Comparison of ENCODE assay signal across 8 cellular contexts in genomic region chr2:113175101-113175628, GRCh38. TPM values are rescaled to one million over a fixed set of nuclear protein-coding genes. Genes with fewer than 3 reads are reported as not detected.
DNase-seq lines count a peak whose midpoint lies in the region; ATAC-seq and TF ChIP-seq lines count a peak whose summit lies in the region.

No MANE protein-coding gene starts in this region.

- H3K27me3 Mint-ChIP-seq in stimulated activated naive CD8-positive, alpha-beta T cell treated with anti-CD3 and anti-CD28 coated beads, Interleukin-15, Interleukin-2, amounts not matched to agents 100 ng/mL and 50 ng/mL, for 24 hours: no peaks in the 10 kb centered on the region

- H3K4me3 ChIP-seq in left ventricle myocardium inferior: peak overlapping the region; percentile 27

- H3K36me3 ChIP-seq in left ventricle myocardium inferior: no peaks in the 10 kb centered on the region

- H3K9me3 Mint-ChIP-seq in stimulated activated naive CD8-positive, alpha-beta T cell treated with anti-CD3 and anti-CD28 coated beads, Interleukin-15, Interleukin-2, amounts not matched to agents 100 ng/mL and 50 ng/mL, for 24 hours: peaks cover 5% of the 10 kb centered on the region

- no peaks in the 10 kb centered on the region for H3K27me3 ChIP-seq in left ventricle myocardium inferior (ENCODE audit: low read depth)

- DNase-seq in GM19238 (ENCODE audit: insufficient read length, low spot score) (peak; percentile 89), UCSD-AML1 (lab: John Stamatoyannopoulos, UW; ENCODE audit: unreplicated experiment) (peak; percentile 50), left ventricle myocardium inferior (no peak), NCI-H82 (lab: John Stamatoyannopoulos, UW) (no peak), NCI-H2029 treated with DMSO at 0.1 percent for 48 hours (lab: John Stamatoyannopoulos, UW) (no peak), SK-N-DZ (ENCODE audit: low spot score) (no peak)

- H3K27ac Mint-ChIP-seq in stimulated activated naive CD8-positive, alpha-beta T cell treated with anti-CD3 and anti-CD28 coated beads, Interleukin-15, Interleukin-2, amounts not matched to agents 100 ng/mL and 50 ng/mL, for 24 hours: peak overlapping the region; percentile 93

- no peak for TF ChIP-seq CTCF in left ventricle myocardium inferior (IDR thresholded peaks at IDR 0.05; ENCODE audit: borderline replicate concordance)

- no peaks in the 10 kb centered on the region for H3K4me1 ChIP-seq in left ventricle myocardium inferior

- ATAC-seq in HG03066 (IDR thresholded peaks at IDR 0.05; ENCODE audit: low read depth, unreplicated experiment): peak; percentile 63

- no peaks in the 10 kb centered on the region for H3K9me3 ChIP-seq in left ventricle myocardium inferior (replicated peaks)

- intact Hi-C loops in left ventricle myocardium inferior (cut with micrococcal nuclease): no loop called here

- peaks cover 83% of the 10 kb centered on the region for H3K4me1 Mint-ChIP-seq in stimulated activated naive CD8-positive, alpha-beta T cell treated with anti-CD3 and anti-CD28 coated beads, Interleukin-15, Interleukin-2, amounts not matched to agents 100 ng/mL and 50 ng/mL, for 24 hours (ENCODE audit: low read depth)

- peaks cover 52% of the 10 kb centered on the region for H3K36me3 Mint-ChIP-seq in stimulated activated naive CD8-positive, alpha-beta T cell treated with anti-CD3 and anti-CD28 coated beads, Interleukin-15, Interleukin-2, amounts not matched to agents 100 ng/mL and 50 ng/mL, for 24 hours (ENCODE audit: low read depth)

- no peak overlapping the region for H3K27ac ChIP-seq in left ventricle myocardium inferior (replicated peaks)

- H3K4me3 Mint-ChIP-seq in stimulated activated naive CD8-positive, alpha-beta T cell treated with anti-CD3 and anti-CD28 coated beads, Interleukin-15, Interleukin-2, amounts not matched to agents 100 ng/mL and 50 ng/mL, for 24 hours: peak overlapping the region; percentile 91

RNA-seq across cellular contexts. Expression of gene PSD4, which starts 1.4 kb away (rescaled TPM):
- 2.2 TPM for total RNA-seq in left ventricle myocardium inferior
- polyA plus RNA-seq in SK-N-DZ (2014; cell fraction: cytosol; rRNA removed): not detected in 2 replicates
- not detected in 2 replicates for polyA plus RNA-seq in SK-N-DZ (2014; cell fraction: nucleus; rRNA removed)

RNA-seq across cellular contexts. Expression of gene IL1RN, which starts 47.8 kb away (rescaled TPM):
- 0.33 TPM for total RNA-seq in left ventricle myocardium inferior
- not detected in 2 replicates for polyA plus RNA-seq in SK-N-DZ (2014; cell fraction: cytosol; rRNA removed)
- not detected in 2 replicates for polyA plus RNA-seq in SK-N-DZ (2014; cell fraction: nucleus; rRNA removed)

Comparison
In these comparisons a context has a peak if more than half of its experiments do, and no peak if none do; other contexts are left out.
1. DNase-seq: peak in GM19238 (single experiment) and UCSD-AML1 (single experiment); none in left ventricle myocardium inferior (single experiment), NCI-H82 (single experiment), NCI-H2029 treated with DMSO at 0.1 percent for 48 hours (single experiment) and SK-N-DZ (single experiment).